In the genomic region with DNA sequence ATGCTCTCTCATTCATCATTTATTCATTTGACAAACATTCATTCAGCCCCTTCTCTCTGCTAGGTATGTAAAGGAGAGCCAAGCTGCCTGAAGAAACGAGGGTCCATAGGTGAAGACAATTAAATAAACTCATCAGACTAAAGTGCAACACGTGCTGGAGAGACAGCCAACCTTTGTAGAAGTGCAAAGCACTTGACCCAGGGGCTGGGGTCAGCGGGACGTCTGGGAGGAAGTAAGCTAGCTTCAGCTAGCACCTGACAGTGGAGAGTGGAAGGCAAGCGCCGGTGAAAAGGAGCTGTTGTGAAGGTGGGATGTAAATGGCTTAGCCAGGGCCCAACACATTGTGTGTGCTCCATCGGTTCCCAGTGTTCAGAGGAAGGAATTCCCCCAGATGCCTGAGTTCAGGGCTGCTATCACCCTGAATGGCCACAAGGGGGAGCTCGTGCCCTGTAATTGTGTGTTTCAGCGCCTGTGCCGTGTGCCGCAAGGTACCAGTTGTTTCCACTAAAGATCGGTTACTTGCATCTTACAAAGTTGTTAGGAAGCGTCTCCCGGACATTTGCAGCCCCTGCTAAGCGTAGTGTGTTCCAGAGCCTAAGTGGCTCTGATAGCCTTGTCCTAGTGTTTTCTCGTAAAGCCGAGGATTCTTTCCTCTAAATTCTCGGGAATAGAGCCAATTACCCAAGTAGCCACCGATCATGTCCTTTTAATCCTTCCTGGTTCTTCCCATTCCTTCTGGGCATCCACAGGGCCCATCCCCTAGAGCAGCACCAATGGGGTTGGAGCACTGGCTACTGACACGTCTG, we compare ENCODE assay signal across 8 cellular contexts. TPM values are rescaled to one million over a fixed set of nuclear protein-coding genes. Genes with fewer than 3 reads are reported as not detected.
DNase-seq lines count a peak whose midpoint lies in the region; ATAC-seq, FAIRE-seq and TF ChIP-seq lines count a peak whose summit lies in the region.

No MANE protein-coding gene starts in this region.

- intact Hi-C loops in PC-9 (cut with micrococcal nuclease; ENCODE audit: unreplicated experiment): loop anchor here (2.0 kb wide), 2 partner anchors 53 to 409 kb away; no protein-coding TSS in a partner anchor

- no peaks in the 10 kb centered on the region for H3K9me3 ChIP-seq in PC-9 (ENCODE audit: insufficient read depth, low read depth)
- H3K9me3 ChIP-seq in fibroblast of lung (ENCODE audit: control insufficient read depth, insufficient read depth, low read depth, low read length): no peaks in the 10 kb centered on the region

- H3K79me2 ChIP-seq in PC-9 (ENCODE audit: low read depth): no peaks in the 10 kb centered on the region
- no peaks in the 10 kb centered on the region for H3K79me2 ChIP-seq in fibroblast of lung (ENCODE audit: control insufficient read depth, insufficient read depth, low read length)

- peaks cover 6% of the 10 kb centered on the region for H3K4me1 Mint-ChIP-seq in nephron
- H3K4me1 Mint-ChIP-seq in stimulated activated memory B cell treated with anti-CD40 and anti-IgM and Interleukin-4, amounts not matched to agents 10 μg/mL and 1 μg/mL and 100 μg/mL, for 72 hours: peaks cover 29% of the 10 kb centered on the region

- H3K36me3 ChIP-seq in PC-9 (ENCODE audit: low read depth) (no peaks in the 10 kb centered on the region), fibroblast of lung (ENCODE audit: control insufficient read depth, insufficient read depth, low read length) (no peaks in the 10 kb centered on the region)

- DNase-seq in D341Med (ENCODE audit: low spot score): peak; percentile 80
- peak; percentile 80 for DNase-seq in HTR-8/SVneo (ENCODE audit: insufficient read length, low spot score)
- DNase-seq in PC-9: peak; percentile 44 to 48
- peak; percentile 68 for DNase-seq in activated T-cell treated with anti-CD3 and anti-CD28 coated beads, Interleukin-2, amount 50 U/mL, for 1 hour
- DNase-seq in fibroblast of lung (ENCODE audit: low read depth in 2 of 2): peak; percentile 59 to 71

- H3F3A ChIP-seq in PC-9 (ENCODE audit: insufficient read depth, low read depth): no peaks in the 10 kb centered on the region

- 0 out of 2 replicates have a peak overlapping the region, but pooled peaks have one; percentile 19 for H3K4me2 ChIP-seq in PC-9
- H3K4me2 ChIP-seq in fibroblast of lung (ENCODE audit: extremely low read depth, insufficient read depth, low read length): peak overlapping the region; percentile 95

- H3K27ac ChIP-seq in PC-9 (no peak overlapping the region), fibroblast of lung (ENCODE audit: insufficient read depth, low read length) (no peak overlapping the region)

- CTCF ChIA-PET in PC-9 (lab: Charles Lee): interaction anchor here (0.7 kb wide), 1 partner anchor 676 kb away, joined by 3 read pairs; no protein-coding TSS in a partner anchor

- POLR2A ChIA-PET in PC-9 (lab: Charles Lee; ENCODE audit: unreplicated experiment): no interaction called here

- FAIRE-seq in HTR-8/SVneo (lab: Jason Lieb, UNC): peak; percentile 88

- no peaks in the 10 kb centered on the region for H3K9me2 ChIP-seq in PC-9 (ENCODE audit: insufficient read depth)

- H3K4me1 ChIP-seq in PC-9 (replicated peaks; ENCODE audit: insufficient read depth) (no peaks in the 10 kb centered on the region), fibroblast of lung (ENCODE audit: control insufficient read depth, extremely low read depth, insufficient read depth, low read length) (no peaks in the 10 kb centered on the region)

- no peak overlapping the region for H3K27ac Mint-ChIP-seq in nephron
- H3K27ac Mint-ChIP-seq in stimulated activated memory B cell treated with anti-CD40 and anti-IgM and Interleukin-4, amounts not matched to agents 10 μg/mL and 1 μg/mL and 100 μg/mL, for 72 hours: no peak overlapping the region

- no peaks in the 10 kb centered on the region for H3K9me3 Mint-ChIP-seq in nephron
- H3K9me3 Mint-ChIP-seq in stimulated activated memory B cell treated with anti-CD40 and anti-IgM and Interleukin-4, amounts not matched to agents 10 μg/mL and 1 μg/mL and 100 μg/mL, for 72 hours: no peaks in the 10 kb centered on the region

- peaks cover 95% of the 10 kb centered on the region for H3K27me3 Mint-ChIP-seq in nephron (ENCODE audit: low read depth)
- peaks cover 79% of the 10 kb centered on the region for H3K27me3 Mint-ChIP-seq in stimulated activated memory B cell treated with anti-CD40 and anti-IgM and Interleukin-4, amounts not matched to agents 10 μg/mL and 1 μg/mL and 100 μg/mL, for 72 hours

- TF ChIP-seq CTCF in PC-9 (conservative IDR thresholded peaks at IDR 0.05): peak; percentile 88
- TF ChIP-seq CTCF in fibroblast of lung (conservative IDR thresholded peaks at IDR 0.05 in 1 of 2, IDR thresholded peaks at IDR 0.05 in 1 of 2; ENCODE audit: low read depth in 1 of 2, low read length in 2 of 2): peak; percentile 93 to 99
- peak; percentile 94 to 98 (median 95) for TF ChIP-seq CTCF in nephron (IDR thresholded peaks at IDR 0.05; ENCODE audit: unreplicated experiment in 3 of 3)

- no peaks in the 10 kb centered on the region for H4K20me1 ChIP-seq in PC-9 (ENCODE audit: insufficient read depth)
- H4K20me1 ChIP-seq in fibroblast of lung (ENCODE audit: control insufficient read depth, extremely low read depth, insufficient read depth, low read length): no peaks in the 10 kb centered on the region

- BruUV-seq in PC-9 (replicated peaks; lab: Mats Ljungman, UMichigan): no TSS peak

- ATAC-seq in stimulated activated memory B cell treated with anti-CD40 and anti-IgM and Interleukin-4, amounts not matched to agents 10 μg/mL and 1 μg/mL and 100 μg/mL, for 72 hours: peak; percentile 73
- no peak for ATAC-seq in HG03097 (IDR thresholded peaks at IDR 0.05; ENCODE audit: low FRiP score, unreplicated experiment)

- peaks cover 27% of the 10 kb centered on the region for H3K27me3 ChIP-seq in PC-9 (ENCODE audit: insufficient read depth, low read depth)
- peaks cover 24% of the 10 kb centered on the region for H3K27me3 ChIP-seq in fibroblast of lung (ENCODE audit: control insufficient read depth, insufficient read depth, low read length)

- no peak overlapping the region for H3K9ac ChIP-seq in fibroblast of lung (ENCODE audit: insufficient read depth, low read length)

- H3K4me3 Mint-ChIP-seq in nephron: peak overlapping the region; percentile 40 to 54 (median 48)
- H3K4me3 Mint-ChIP-seq in stimulated activated memory B cell treated with anti-CD40 and anti-IgM and Interleukin-4, amounts not matched to agents 10 μg/mL and 1 μg/mL and 100 μg/mL, for 72 hours: no peak overlapping the region

- H2AFZ ChIP-seq in PC-9 (no peak overlapping the region), fibroblast of lung (ENCODE audit: low read length) (peak overlapping the region; percentile 94)

- H3K4me3 ChIP-seq in PC-9 (no peak overlapping the region), fibroblast of lung (replicated peaks in 1 of 4; ENCODE audit: control extremely low read depth in 1 of 4, insufficient read depth in 1 of 4, low read depth in 3 of 4, low read length in 4 of 4) (peak overlapping the region; percentile 39 to 65 (median 53))

- no peaks in the 10 kb centered on the region for H3K36me3 Mint-ChIP-seq in nephron (ENCODE audit: low read depth)
- H3K36me3 Mint-ChIP-seq in stimulated activated memory B cell treated with anti-CD40 and anti-IgM and Interleukin-4, amounts not matched to agents 10 μg/mL and 1 μg/mL and 100 μg/mL, for 72 hours: no peaks in the 10 kb centered on the region

RNA-seq across cellular contexts. Expression of gene TLX1, which starts 30.6 kb away (rescaled TPM):
- total RNA-seq in PC-9 (2021): not detected in 2 replicates
- not detected in 2 replicates for total RNA-seq in fibroblast of lung
- not detected in 2 replicates for polyA plus RNA-seq in fibroblast of lung
- polyA plus RNA-seq in fibroblast of lung (2012): not detected in 2 replicates
- not detected in 2 replicates for polyA minus RNA-seq in fibroblast of lung (ENCODE audit: low replicate concordance)
